Comparison of ENCODE assay signal across 1 cellular context in the genomic region with DNA sequence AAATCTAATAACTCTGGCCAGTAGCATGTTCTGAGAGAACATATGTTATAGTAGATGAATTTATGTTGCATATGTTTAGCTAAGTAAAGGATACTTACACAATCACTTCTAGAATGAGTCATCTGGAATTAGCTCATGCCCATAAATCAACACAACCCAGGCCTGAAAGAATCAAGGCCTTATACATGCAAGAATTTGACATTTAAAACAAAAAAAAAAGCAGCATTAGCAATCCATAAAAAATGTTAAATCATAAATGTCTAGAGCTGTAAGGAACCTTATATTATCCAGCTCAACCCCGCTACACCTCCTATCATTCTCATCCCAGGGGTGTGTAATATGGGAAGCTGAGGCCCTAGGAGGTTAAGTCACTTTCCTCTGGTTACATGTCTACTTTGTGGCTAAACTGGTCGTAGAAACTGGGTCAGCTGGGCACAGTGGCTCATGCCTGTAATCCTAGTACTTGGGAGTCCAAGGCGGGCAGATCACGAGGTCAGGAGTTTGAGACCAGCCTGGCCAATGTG.
TF ChIP-seq lines count a peak whose summit lies in the region.

No MANE protein-coding gene starts in this region.

TF ChIP-seq in HEK293, 187 proteins besides CTCF, POLR2A, EP300 and RAD21 (continued from another document):
- TF ChIP-seq, protein P1, sequence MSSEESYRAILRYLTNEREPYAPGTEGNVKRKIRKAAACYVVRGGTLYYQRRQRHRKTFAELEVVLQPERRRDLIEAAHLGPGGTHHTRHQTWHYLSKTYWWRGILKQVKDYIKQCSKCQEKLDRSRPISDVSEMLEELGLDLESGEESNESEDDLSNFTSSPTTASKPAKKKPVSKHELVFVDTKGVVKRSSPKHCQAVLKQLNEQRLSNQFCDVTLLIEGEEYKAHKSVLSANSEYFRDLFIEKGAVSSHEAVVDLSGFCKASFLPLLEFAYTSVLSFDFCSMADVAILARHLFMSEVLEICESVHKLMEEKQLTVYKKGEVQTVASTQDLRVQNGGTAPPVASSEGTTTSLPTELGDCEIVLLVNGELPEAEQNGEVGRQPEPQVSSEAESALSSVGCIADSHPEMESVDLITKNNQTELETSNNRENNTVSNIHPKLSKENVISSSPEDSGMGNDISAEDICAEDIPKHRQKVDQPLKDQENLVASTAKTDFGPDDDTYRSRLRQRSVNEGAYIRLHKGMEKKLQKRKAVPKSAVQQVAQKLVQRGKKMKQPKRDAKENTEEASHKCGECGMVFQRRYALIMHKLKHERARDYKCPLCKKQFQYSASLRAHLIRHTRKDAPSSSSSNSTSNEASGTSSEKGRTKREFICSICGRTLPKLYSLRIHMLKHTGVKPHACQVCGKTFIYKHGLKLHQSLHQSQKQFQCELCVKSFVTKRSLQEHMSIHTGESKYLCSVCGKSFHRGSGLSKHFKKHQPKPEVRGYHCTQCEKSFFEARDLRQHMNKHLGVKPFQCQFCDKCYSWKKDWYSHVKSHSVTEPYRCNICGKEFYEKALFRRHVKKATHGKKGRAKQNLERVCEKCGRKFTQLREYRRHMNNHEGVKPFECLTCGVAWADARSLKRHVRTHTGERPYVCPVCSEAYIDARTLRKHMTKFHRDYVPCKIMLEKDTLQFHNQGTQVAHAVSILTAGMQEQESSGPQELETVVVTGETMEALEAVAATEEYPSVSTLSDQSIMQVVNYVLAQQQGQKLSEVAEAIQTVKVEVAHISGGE (tag by site-specific recombination; conservative IDR thresholded peaks at IDR 0.05; ENCODE audit: low read depth), result no peak
- TF ChIP-seq ZFHX2 (tag by site-specific recombination; conservative IDR thresholded peaks at IDR 0.05), result no peak
- TF ChIP-seq, protein P2, sequence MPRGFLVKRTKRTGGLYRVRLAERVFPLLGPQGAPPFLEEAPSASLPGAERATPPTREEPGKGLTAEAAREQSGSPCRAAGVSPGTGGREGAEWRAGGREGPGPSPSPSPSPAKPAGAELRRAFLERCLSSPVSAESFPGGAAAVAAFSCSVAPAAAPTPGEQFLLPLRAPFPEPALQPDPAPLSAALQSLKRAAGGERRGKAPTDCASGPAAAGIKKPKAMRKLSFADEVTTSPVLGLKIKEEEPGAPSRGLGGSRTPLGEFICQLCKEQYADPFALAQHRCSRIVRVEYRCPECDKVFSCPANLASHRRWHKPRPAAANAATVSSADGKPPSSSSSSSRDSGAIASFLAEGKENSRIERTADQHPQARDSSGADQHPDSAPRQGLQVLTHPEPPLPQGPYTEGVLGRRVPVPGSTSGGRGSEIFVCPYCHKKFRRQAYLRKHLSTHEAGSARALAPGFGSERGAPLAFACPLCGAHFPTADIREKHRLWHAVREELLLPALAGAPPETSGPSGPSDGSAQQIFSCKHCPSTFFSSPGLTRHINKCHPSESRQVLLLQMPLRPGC (tag by site-specific recombination; IDR thresholded peaks at IDR 0.05), result peak; percentile 65; the same call in 1 of the 2 replicates
- TF ChIP-seq ZNF416 (tag by site-specific recombination; IDR thresholded peaks at IDR 0.05), result no peak
- TF ChIP-seq ZNF10 (tag by site-specific recombination; IDR thresholded peaks at IDR 0.05), result no peak
- TF ChIP-seq ZNF19 (tag by site-specific recombination; IDR thresholded peaks at IDR 0.05; ENCODE audit: low read depth), result no peak
- no peak for TF ChIP-seq ZNF521 (tag by site-specific recombination; IDR thresholded peaks at IDR 0.05)
- 0 out of 2 replicates have a peak, but pooled peaks have one; percentile 16 for TF ChIP-seq IKZF3 (tag by site-specific recombination; IDR thresholded peaks at IDR 0.05)
- TF ChIP-seq ZFP41 (tag by site-specific recombination; IDR thresholded peaks at IDR 0.05; ENCODE audit: borderline replicate concordance), result no peak
- no peak for TF ChIP-seq BCL11A (tag by site-specific recombination; IDR thresholded peaks at IDR 0.05; ENCODE audit: low read depth)
- peak; percentile 59; the same call in 1 of the 2 replicates for TF ChIP-seq ZNF24 (tag by site-specific recombination; IDR thresholded peaks at IDR 0.05)
- TF ChIP-seq ZNF155 (tag by site-specific recombination; IDR thresholded peaks at IDR 0.05), result no peak
- TF ChIP-seq, protein P3, sequence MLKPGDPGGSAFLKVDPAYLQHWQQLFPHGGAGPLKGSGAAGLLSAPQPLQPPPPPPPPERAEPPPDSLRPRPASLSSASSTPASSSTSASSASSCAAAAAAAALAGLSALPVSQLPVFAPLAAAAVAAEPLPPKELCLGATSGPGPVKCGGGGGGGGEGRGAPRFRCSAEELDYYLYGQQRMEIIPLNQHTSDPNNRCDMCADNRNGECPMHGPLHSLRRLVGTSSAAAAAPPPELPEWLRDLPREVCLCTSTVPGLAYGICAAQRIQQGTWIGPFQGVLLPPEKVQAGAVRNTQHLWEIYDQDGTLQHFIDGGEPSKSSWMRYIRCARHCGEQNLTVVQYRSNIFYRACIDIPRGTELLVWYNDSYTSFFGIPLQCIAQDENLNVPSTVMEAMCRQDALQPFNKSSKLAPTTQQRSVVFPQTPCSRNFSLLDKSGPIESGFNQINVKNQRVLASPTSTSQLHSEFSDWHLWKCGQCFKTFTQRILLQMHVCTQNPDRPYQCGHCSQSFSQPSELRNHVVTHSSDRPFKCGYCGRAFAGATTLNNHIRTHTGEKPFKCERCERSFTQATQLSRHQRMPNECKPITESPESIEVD (tag by site-specific recombination; IDR thresholded peaks at IDR 0.05), result peak; percentile 92
- TF ChIP-seq ZNF292 (tag by site-specific recombination; IDR thresholded peaks at IDR 0.05; ENCODE audit: borderline replicate concordance, low read depth), result no peak
- TF ChIP-seq YY2 (tag by site-specific recombination; IDR thresholded peaks at IDR 0.05), result no peak
- TF ChIP-seq, protein P4, sequence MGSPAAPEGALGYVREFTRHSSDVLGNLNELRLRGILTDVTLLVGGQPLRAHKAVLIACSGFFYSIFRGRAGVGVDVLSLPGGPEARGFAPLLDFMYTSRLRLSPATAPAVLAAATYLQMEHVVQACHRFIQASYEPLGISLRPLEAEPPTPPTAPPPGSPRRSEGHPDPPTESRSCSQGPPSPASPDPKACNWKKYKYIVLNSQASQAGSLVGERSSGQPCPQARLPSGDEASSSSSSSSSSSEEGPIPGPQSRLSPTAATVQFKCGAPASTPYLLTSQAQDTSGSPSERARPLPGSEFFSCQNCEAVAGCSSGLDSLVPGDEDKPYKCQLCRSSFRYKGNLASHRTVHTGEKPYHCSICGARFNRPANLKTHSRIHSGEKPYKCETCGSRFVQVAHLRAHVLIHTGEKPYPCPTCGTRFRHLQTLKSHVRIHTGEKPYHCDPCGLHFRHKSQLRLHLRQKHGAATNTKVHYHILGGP (tag by site-specific recombination; IDR thresholded peaks at IDR 0.05), result no peak
- TF ChIP-seq, protein P5, sequence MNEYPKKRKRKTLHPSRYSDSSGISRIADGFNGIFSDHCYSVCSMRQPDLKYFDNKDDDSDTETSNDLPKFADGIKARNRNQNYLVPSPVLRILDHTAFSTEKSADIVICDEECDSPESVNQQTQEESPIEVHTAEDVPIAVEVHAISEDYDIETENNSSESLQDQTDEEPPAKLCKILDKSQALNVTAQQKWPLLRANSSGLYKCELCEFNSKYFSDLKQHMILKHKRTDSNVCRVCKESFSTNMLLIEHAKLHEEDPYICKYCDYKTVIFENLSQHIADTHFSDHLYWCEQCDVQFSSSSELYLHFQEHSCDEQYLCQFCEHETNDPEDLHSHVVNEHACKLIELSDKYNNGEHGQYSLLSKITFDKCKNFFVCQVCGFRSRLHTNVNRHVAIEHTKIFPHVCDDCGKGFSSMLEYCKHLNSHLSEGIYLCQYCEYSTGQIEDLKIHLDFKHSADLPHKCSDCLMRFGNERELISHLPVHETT (tag by site-specific recombination; IDR thresholded peaks at IDR 0.05), result peak; percentile 84
- TF ChIP-seq ZNF157 (tag by site-specific recombination; IDR thresholded peaks at IDR 0.05), result no peak
- TF ChIP-seq ZNF366 (tag by site-specific recombination; conservative IDR thresholded peaks at IDR 0.05), result peak; percentile 72
- TF ChIP-seq ZNF629 (tag by site-specific recombination; IDR thresholded peaks at IDR 0.05), result peak; percentile 86
- no peak for TF ChIP-seq SETDB1 (IDR thresholded peaks at IDR 0.05; ENCODE audit: insufficient read length, low read length)
- TF ChIP-seq, protein P6, sequence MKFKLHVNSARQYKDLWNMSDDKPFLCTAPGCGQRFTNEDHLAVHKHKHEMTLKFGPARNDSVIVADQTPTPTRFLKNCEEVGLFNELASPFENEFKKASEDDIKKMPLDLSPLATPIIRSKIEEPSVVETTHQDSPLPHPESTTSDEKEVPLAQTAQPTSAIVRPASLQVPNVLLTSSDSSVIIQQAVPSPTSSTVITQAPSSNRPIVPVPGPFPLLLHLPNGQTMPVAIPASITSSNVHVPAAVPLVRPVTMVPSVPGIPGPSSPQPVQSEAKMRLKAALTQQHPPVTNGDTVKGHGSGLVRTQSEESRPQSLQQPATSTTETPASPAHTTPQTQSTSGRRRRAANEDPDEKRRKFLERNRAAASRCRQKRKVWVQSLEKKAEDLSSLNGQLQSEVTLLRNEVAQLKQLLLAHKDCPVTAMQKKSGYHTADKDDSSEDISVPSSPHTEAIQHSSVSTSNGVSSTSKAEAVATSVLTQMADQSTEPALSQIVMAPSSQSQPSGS (tag by site-specific recombination; IDR thresholded peaks at IDR 0.05; ENCODE audit: low read depth), result 0 out of 2 replicates have a peak, but pooled peaks have one; percentile 18
- TF ChIP-seq, protein P7, sequence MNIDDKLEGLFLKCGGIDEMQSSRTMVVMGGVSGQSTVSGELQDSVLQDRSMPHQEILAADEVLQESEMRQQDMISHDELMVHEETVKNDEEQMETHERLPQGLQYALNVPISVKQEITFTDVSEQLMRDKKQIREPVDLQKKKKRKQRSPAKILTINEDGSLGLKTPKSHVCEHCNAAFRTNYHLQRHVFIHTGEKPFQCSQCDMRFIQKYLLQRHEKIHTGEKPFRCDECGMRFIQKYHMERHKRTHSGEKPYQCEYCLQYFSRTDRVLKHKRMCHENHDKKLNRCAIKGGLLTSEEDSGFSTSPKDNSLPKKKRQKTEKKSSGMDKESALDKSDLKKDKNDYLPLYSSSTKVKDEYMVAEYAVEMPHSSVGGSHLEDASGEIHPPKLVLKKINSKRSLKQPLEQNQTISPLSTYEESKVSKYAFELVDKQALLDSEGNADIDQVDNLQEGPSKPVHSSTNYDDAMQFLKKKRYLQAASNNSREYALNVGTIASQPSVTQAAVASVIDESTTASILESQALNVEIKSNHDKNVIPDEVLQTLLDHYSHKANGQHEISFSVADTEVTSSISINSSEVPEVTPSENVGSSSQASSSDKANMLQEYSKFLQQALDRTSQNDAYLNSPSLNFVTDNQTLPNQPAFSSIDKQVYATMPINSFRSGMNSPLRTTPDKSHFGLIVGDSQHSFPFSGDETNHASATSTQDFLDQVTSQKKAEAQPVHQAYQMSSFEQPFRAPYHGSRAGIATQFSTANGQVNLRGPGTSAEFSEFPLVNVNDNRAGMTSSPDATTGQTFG (tag by site-specific recombination; IDR thresholded peaks at IDR 0.05; ENCODE audit: borderline replicate concordance), result no peak
- TF ChIP-seq, protein P8, sequence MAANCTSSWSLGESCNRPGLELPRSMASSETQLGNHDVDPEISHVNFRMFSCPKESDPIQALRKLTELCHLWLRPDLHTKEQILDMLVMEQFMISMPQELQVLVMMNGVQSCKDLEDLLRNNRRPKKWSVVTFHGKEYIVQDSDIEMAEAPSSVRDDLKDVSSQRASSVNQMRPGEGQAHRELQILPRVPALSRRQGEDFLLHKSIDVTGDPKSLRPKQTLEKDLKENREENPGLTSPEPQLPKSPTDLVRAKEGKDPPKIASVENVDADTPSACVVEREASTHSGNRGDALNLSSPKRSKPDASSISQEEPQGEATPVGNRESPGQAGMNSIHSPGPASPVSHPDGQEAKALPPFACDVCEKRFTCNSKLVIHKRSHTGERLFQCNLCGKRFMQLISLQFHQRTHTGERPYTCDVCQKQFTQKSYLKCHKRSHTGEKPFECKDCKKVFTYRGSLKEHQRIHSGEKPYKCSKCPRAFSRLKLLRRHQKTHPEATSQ (tag by site-specific recombination; IDR thresholded peaks at IDR 0.05), result no peak
- no peak for TF ChIP-seq ZNF473 (tag by site-specific recombination; IDR thresholded peaks at IDR 0.05)
- TF ChIP-seq, protein P9, sequence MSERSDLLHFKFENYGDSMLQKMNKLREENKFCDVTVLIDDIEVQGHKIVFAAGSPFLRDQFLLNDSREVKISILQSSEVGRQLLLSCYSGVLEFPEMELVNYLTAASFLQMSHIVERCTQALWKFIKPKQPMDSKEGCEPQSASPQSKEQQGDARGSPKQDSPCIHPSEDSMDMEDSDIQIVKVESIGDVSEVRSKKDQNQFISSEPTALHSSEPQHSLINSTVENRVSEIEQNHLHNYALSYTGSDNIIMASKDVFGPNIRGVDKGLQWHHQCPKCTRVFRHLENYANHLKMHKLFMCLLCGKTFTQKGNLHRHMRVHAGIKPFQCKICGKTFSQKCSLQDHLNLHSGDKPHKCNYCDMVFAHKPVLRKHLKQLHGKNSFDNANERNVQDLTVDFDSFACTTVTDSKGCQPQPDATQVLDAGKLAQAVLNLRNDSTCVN (tag by site-specific recombination; optimal IDR thresholded peaks at IDR 0.05), result no peak
- peak; percentile 94 for TF ChIP-seq SP7 (tag by site-specific recombination; IDR thresholded peaks at IDR 0.05)
